In genomic region chr16:58678716-58679115, GRCh38 we compare ENCODE assay signal across 9 cellular contexts. TPM values are rescaled to one million over a fixed set of nuclear protein-coding genes. Genes with fewer than 3 reads are reported as not detected.
A peak's percentile ranks its signal among the peaks of the same experiment; 100 is the strongest.
DNase-seq lines count a peak whose midpoint lies in the region; ATAC-seq, FAIRE-seq and TF ChIP-seq lines count a peak whose summit lies in the region.
"Had no signal": no experiment of that assay in that cellular context is flagged by ENCODE, and none has a peak within 500 bp of the region (broad histone marks: within the 10 kb centered on the region; RNA-seq: fewer than 3 reads in every experiment).

No MANE protein-coding gene starts in this region.

- ATAC-seq in right cardiac atrium (peak; percentile 10 to 40), HG02870 (IDR thresholded peaks at IDR 0.05; ENCODE audit: unreplicated experiment) (no peak), upper lobe of left lung (ENCODE audit: low FRiP score in 2 of 2) (no peak)

- TF ChIP-seq CTCF in WERI-Rb-1 (IDR thresholded peaks at IDR 0.05; ENCODE audit: low read depth, low read length) = peak; percentile 35; the same call in 1 of the 2 replicates
- TF ChIP-seq CTCF in upper lobe of left lung (IDR thresholded peaks at IDR 0.05) = no peak

- no peak for TF ChIP-seq POLR2A in upper lobe of left lung (IDR thresholded peaks at IDR 0.05)

- no peak for FAIRE-seq in urothelium cell line (lab: Jason Lieb, UNC)
- FAIRE-seq: HTR-8/SVneo had no signal

- no peak for TF ChIP-seq EP300 in upper lobe of left lung (IDR thresholded peaks at IDR 0.05)

- DNase-seq in 8988T (peak; percentile 71), H7 (peak; percentile 19), WERI-Rb-1 (no peak), right cardiac atrium (no peak), urothelium cell line (ENCODE audit: low spot score) (no peak), upper lobe of left lung (no peak)
- DNase-seq in effector memory CD4-positive, alpha-beta T cell = no peak

- H3K36me3 ChIP-seq in H7 (replicated peaks; ENCODE audit: control insufficient read depth, insufficient read depth, low read length) (peaks cover 8% of the 10 kb centered on the region), WERI-Rb-1 (no peaks in the 10 kb centered on the region; the same call in none of the 2 replicates), upper lobe of left lung (peaks cover 0 to 48% (median 19%) of the 10 kb centered on the region in 4 donors)
- H3K36me3 ChIP-seq in effector memory CD4-positive, alpha-beta T cell (ENCODE audit: control insufficient read depth, insufficient read depth, low read length) = peaks cover 7% of the 10 kb centered on the region

- no peaks in the 10 kb centered on the region for H3K27me3 ChIP-seq in H7 (ENCODE audit: control insufficient read depth, insufficient read depth, low read length)
- no peaks in the 10 kb centered on the region for H3K27me3 ChIP-seq in WERI-Rb-1 (ENCODE audit: insufficient read depth, low read depth, severe bottlenecking)
- no peaks in the 10 kb centered on the region for H3K27me3 ChIP-seq in right cardiac atrium (ENCODE audit: control insufficient read depth, insufficient read depth)
- H3K27me3 ChIP-seq in upper lobe of left lung = no peaks in the 10 kb centered on the region
- no peaks in the 10 kb centered on the region for H3K27me3 ChIP-seq in effector memory CD4-positive, alpha-beta T cell (replicated peaks; ENCODE audit: control insufficient read depth, insufficient read depth, low read length, poor library complexity, severe bottlenecking)

- no peak overlapping the region for H3K4me3 ChIP-seq in H7 (ENCODE audit: insufficient read depth, low read depth, low read length)
- H3K4me3 ChIP-seq in WERI-Rb-1 (ENCODE audit: low read depth, low read length) = no peak overlapping the region
- H3K4me3 ChIP-seq in right cardiac atrium (ENCODE audit: low read length) = no peak overlapping the region
- H3K4me3 ChIP-seq in upper lobe of left lung = no peak overlapping the region
- no peak overlapping the region for H3K4me3 ChIP-seq in effector memory CD4-positive, alpha-beta T cell (ENCODE audit: insufficient read depth, low read depth, low read length, poor library complexity, severe bottlenecking)

- H3K27ac ChIP-seq in WERI-Rb-1 (no peak overlapping the region), right cardiac atrium (ENCODE audit: low read length) (no peak overlapping the region), upper lobe of left lung (no peak overlapping the region)
- H3K27ac ChIP-seq in effector memory CD4-positive, alpha-beta T cell (ENCODE audit: insufficient read depth, low read length, poor library complexity, severe bottlenecking) = no peak overlapping the region

- H3K4me1 ChIP-seq in right cardiac atrium (ENCODE audit: control insufficient read depth, insufficient read depth, low read length) = peaks cover 4% of the 10 kb centered on the region
- peaks cover 5 to 10% (median 8%) of the 10 kb centered on the region in 4 donors for H3K4me1 ChIP-seq in upper lobe of left lung
- no peaks in the 10 kb centered on the region for H3K4me1 ChIP-seq in effector memory CD4-positive, alpha-beta T cell (ENCODE audit: control insufficient read depth, insufficient read depth, low read length, poor library complexity, severe bottlenecking)

- no peaks in the 10 kb centered on the region for H3K9me3 ChIP-seq in WERI-Rb-1 (ENCODE audit: severe bottlenecking)
- no peaks in the 10 kb centered on the region for H3K9me3 ChIP-seq in right cardiac atrium (ENCODE audit: control insufficient read depth, low read length)
- H3K9me3 ChIP-seq in upper lobe of left lung = no peaks in the 10 kb centered on the region
- H3K9me3 ChIP-seq in effector memory CD4-positive, alpha-beta T cell (ENCODE audit: control insufficient read depth, low read length) = no peaks in the 10 kb centered on the region

- WGBS in right cardiac atrium = 62% methylated on average over 3 of the region's 3 CpGs
- 77 to 89% methylated on average over 3 of the region's 3 CpGs for WGBS in upper lobe of left lung, 2 donors

- intact Hi-C loops in right cardiac atrium (cut with DNase I) = loop anchor here in 2 of 4 donors (10.0 kb wide), 2 partner anchors 56 to 76 kb away; partner anchors contain the start of gene GOT2 (in 1 of the 2)

RNA-seq across cellular contexts. Expression of gene SLC38A7, which starts 5.9 kb away (rescaled TPM):
- total RNA-seq in H7 (2014; rRNA removed; shearing (Covaris generic)) = 14.6 and 16.1 TPM in 2 replicates
- total RNA-seq in right cardiac atrium (10 to 100 TPM; 16.5 to 21.3 (median 19.0) TPM), upper lobe of left lung (10 to 100 TPM in 5 of 6 donors, 1 to 10 TPM in 1; 6.5 to 34.6 (median 22.4) TPM)
- 13.3 TPM for polyA plus RNA-seq in right cardiac atrium

RNA-seq across cellular contexts. Expression of gene CNOT1, which starts 49.1 kb away (rescaled TPM):
- total RNA-seq in H7 (2014; rRNA removed; shearing (Covaris generic)) = 198 and 256 TPM in 2 replicates
- total RNA-seq in right cardiac atrium (10 to 100 TPM; 54.3 to 85.8 (median 79.9) TPM), upper lobe of left lung (100 to 1,000 TPM in 5 of 6 donors, 10 to 100 TPM in 1; 78.9 to 158 (median 151) TPM)
- 26.3 TPM for polyA plus RNA-seq in right cardiac atrium

RNA-seq across cellular contexts. Expression of gene GOT2, which starts 55.4 kb away (rescaled TPM):
- total RNA-seq in H7 (2014; rRNA removed; shearing (Covaris generic)) = 138 and 144 TPM in 2 replicates
- 100 to 1,000 TPM; 245 to 329 (median 314) TPM for total RNA-seq in right cardiac atrium
- polyA plus RNA-seq in right cardiac atrium = 313 TPM
- total RNA-seq in upper lobe of left lung = 10 to 100 TPM; 28.4 to 52.9 (median 47.2) TPM

Comparison
In these comparisons a context has a peak if more than half of its experiments do, and no peak if none do; other contexts are left out.
1. DNase-seq: peak in 8988T (single experiment) and H7 (single experiment); none in WERI-Rb-1 (single experiment), right cardiac atrium (0 of 3), urothelium cell line (single experiment), upper lobe of left lung (0 of 2) and effector memory CD4-positive, alpha-beta T cell (0 of 3).
2. ATAC-seq: peak in right cardiac atrium (2 of 2); none in HG02870 (single experiment) and upper lobe of left lung (0 of 2).